Comparison of ENCODE assay signal across 1 cellular context in genomic region chr17:80028030-80028429, GRCh38.
TF ChIP-seq lines count a peak whose summit lies in the region.

No MANE protein-coding gene starts in this region.

TF ChIP-seq in endothelial cell of umbilical vein, 7 proteins besides CTCF, POLR2A, EP300 and RAD21:
- TF ChIP-seq MYC (IDR thresholded peaks at IDR 0.05; ENCODE audit: low read depth, low read length) (no peak), POLR2AphosphoS5 (IDR thresholded peaks at IDR 0.05; ENCODE audit: insufficient read depth, low read depth, low read length) (no peak)
